Comparison of ENCODE assay signal across 12 cellular contexts in genomic region chrX:143635915-143636314, GRCh38. TPM values are rescaled to one million over a fixed set of nuclear protein-coding genes. Genes with fewer than 3 reads are reported as not detected.
DNase-seq lines count a peak whose midpoint lies in the region; ATAC-seq and TF ChIP-seq lines count a peak whose summit lies in the region.
"Had no signal": no experiment of that assay in that cellular context is flagged by ENCODE, and none has a peak within 500 bp of the region (broad histone marks: within the 10 kb centered on the region; RNA-seq: fewer than 3 reads in every experiment).

Gene SLITRK4, minus strand, starts transcription at chrX:143636101. Its CDS starts 4,993 bp downstream, at chrX:143631108.

- POLR2A ChIA-PET in HEK293T (lab: Yijun Ruan, JAX), result no interaction called here

- H3K27ac ChIP-seq in heart left ventricle, result no peak within 1 kb of the TSS
- H3K27ac ChIP-seq: spleen had no signal

- WGBS in heart left ventricle, 4 donors, result 2 to 50% (median 21%) methylated on average over 9 to 10 of the region's 10 CpGs

- intact Hi-C loops in heart left ventricle (cut with DNase I), result no loop called here
- intact Hi-C loops in left ventricle myocardium superior (cut with micrococcal nuclease), result no loop called here
- intact Hi-C loops in head of caudate nucleus (cut with DNase I), result no loop called here
- intact Hi-C loops in posterior vena cava (cut with DNase I), result no loop called here

- CTCF ChIA-PET in HEK293T (lab: Yijun Ruan, JAX), result no interaction called here

- peaks cover 0 to 16% (median 0%) of the 10 kb centered on the region in 9 donors for H3K27me3 ChIP-seq in heart left ventricle

- no peaks in the 10 kb centered on the region for H3K36me3 ChIP-seq in heart left ventricle
- H3K36me3 ChIP-seq: spleen had no signal

- DNase-seq in heart left ventricle (no peak), left ventricle myocardium superior (no peak), head of caudate nucleus (peak in 36 of 42 donors; percentile 6 to 67 (median 43)), occipital lobe (lab: John Stamatoyannopoulos, UW) (peak; percentile 8), posterior vena cava (ENCODE audit: low spot score) (no peak), HEK293T (ENCODE audit: extremely low spot score) (no peak), NOMO-1 treated with DMSO at 0.1 percent for 48 hours (lab: John Stamatoyannopoulos, UW; ENCODE audit: unreplicated experiment) (no peak)
- DNase-seq: activated gamma-delta T cell, NCI-H226, spleen, T1000 had no signal

- no peaks in the 10 kb centered on the region for H3K4me1 ChIP-seq in heart left ventricle

- H3K4me3 ChIP-seq in heart left ventricle, result peak within 1 kb of the TSS in 10 of 12 donors; percentile 2 to 59 (median 44)

- H3K9me3 ChIP-seq in heart left ventricle, result no peaks in the 10 kb centered on the region
- H3K9me3 ChIP-seq: spleen had no signal

- TF ChIP-seq CTCF in heart left ventricle (IDR thresholded peaks at IDR 0.05), result no peak

- no peak for TF ChIP-seq POLR2A in heart left ventricle (IDR thresholded peaks at IDR 0.05)

- ATAC-seq in heart left ventricle (peak in 1 of 4 donors; percentile 50), left ventricle myocardium superior (no peak), HG03025 (IDR thresholded peaks at IDR 0.05; ENCODE audit: low FRiP score, unreplicated experiment) (no peak)

TF ChIP-seq in HEK293T, 16 proteins besides CTCF, POLR2A, EP300 and RAD21:
- TF ChIP-seq FOXA1 (IDR thresholded peaks at IDR 0.05), result no peak
- TF ChIP-seq ELF4 (IDR thresholded peaks at IDR 0.05), result no peak
- no peak for TF ChIP-seq HDGF (IDR thresholded peaks at IDR 0.05; ENCODE audit: borderline replicate concordance)
- no peak for TF ChIP-seq FOXK2 (IDR thresholded peaks at IDR 0.05)
- no peak for TF ChIP-seq ZNF384 (IDR thresholded peaks at IDR 0.05)
- no peak for TF ChIP-seq SUZ12 (IDR thresholded peaks at IDR 0.05)
- no peak for TF ChIP-seq TARDBP (IDR thresholded peaks at IDR 0.05)
- TF ChIP-seq SP1 (IDR thresholded peaks at IDR 0.05), result no peak
- no peak for TF ChIP-seq FOXM1 (IDR thresholded peaks at IDR 0.05; ENCODE audit: borderline replicate concordance)
- no peak for TF ChIP-seq CTBP1 (IDR thresholded peaks at IDR 0.05; ENCODE audit: borderline replicate concordance)
- no peak for TF ChIP-seq PKNOX1 (IDR thresholded peaks at IDR 0.05)
- TF ChIP-seq L3MBTL2 (conservative IDR thresholded peaks at IDR 0.05), result no peak
- no peak for TF ChIP-seq LEF1 (IDR thresholded peaks at IDR 0.05; ENCODE audit: borderline replicate concordance)
- TF ChIP-seq BHLHE40 (IDR thresholded peaks at IDR 0.05; ENCODE audit: borderline replicate concordance), result no peak
- no peak for TF ChIP-seq ARNT (IDR thresholded peaks at IDR 0.05)

RNA-seq across cellular contexts. Expression of gene SLITRK4, which starts in this region (rescaled TPM):
- total RNA-seq in heart left ventricle (1 to 10 TPM in 5 of 9 donors, under 1 TPM in 4; 0.30 to 7.2 (median 1.1) TPM), left ventricle myocardium superior (0.22 TPM), occipital lobe (62.1 TPM), posterior vena cava (10 to 100 TPM in 1 of 2 donors, 1 to 10 TPM in 1; 4.2 to 13.2 TPM)
- polyA plus RNA-seq in heart left ventricle, result under 1 TPM; 0.14 to 0.15 TPM

Comparison
In these comparisons a context has a peak if more than half of its experiments do, and no peak if none do; other contexts are left out.
1. DNase-seq: peak in head of caudate nucleus (36 of 42) and occipital lobe (single experiment); none in heart left ventricle (0 of 5), left ventricle myocardium superior (single experiment), posterior vena cava (single experiment), HEK293T (single experiment) and NOMO-1 treated with DMSO at 0.1 percent for 48 hours (single experiment).